In the genomic region with DNA sequence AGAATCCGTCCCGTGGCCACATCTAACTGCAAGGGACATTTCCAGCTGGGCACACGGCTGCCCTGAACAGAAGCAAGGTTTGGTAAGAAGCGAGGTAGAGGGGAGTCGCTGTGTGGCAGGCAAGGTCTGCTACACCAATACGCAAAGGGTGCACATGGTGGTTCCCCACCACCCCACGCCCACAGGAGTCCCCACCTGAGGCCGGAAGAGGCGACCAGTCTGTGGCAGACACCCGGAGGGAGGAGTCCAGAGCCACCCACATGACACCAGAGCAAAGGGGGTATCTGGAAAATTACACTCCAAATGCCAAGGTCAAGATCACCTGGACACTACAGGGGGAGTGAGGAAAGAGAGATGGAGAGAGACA, we compare ENCODE assay signal across 14 cellular contexts. TPM values are rescaled to one million over a fixed set of nuclear protein-coding genes. Genes with fewer than 3 reads are reported as not detected.
DNase-seq lines count a peak whose midpoint lies in the region; ATAC-seq, FAIRE-seq and TF ChIP-seq lines count a peak whose summit lies in the region.
"Had no signal": no experiment of that assay in that cellular context is flagged by ENCODE, and none has a peak within 500 bp of the region (broad histone marks: within the 10 kb centered on the region; RNA-seq: fewer than 3 reads in every experiment).

No MANE protein-coding gene starts in this region.

- peaks cover 31% of the 10 kb centered on the region for H3K27me3 Mint-ChIP-seq in activated T-helper 17 cell treated with anti-CD3 and anti-CD28 coated beads, Interleukin-2, amount 50 U/mL, for 72 hours

- no peaks in the 10 kb centered on the region for H3K4me1 Mint-ChIP-seq in activated T-helper 17 cell treated with anti-CD3 and anti-CD28 coated beads, Interleukin-2, amount 50 U/mL, for 72 hours
- H3K4me1 Mint-ChIP-seq in stimulated activated effector memory CD8-positive, alpha-beta T cell treated with anti-CD3 and anti-CD28 coated beads, Interleukin-12 subunit alpha, Interleukin-12 subunit beta, amount 100 ng/mL, for 72 hours: peaks cover 15% of the 10 kb centered on the region
- H3K4me1 Mint-ChIP-seq: CD4-positive, alpha-beta memory T cell had no signal

- H3K79me2 ChIP-seq in HepG2 (ENCODE audit: insufficient read depth, low read length): no peaks in the 10 kb centered on the region

- no peaks in the 10 kb centered on the region for H3K4me1 ChIP-seq in right cardiac atrium (ENCODE audit: control insufficient read depth, insufficient read depth, low read length)
- H3K4me1 ChIP-seq in HepG2 (ENCODE audit: insufficient read depth, low read length): no peaks in the 10 kb centered on the region

- no peak overlapping the region for H3K9ac ChIP-seq in HepG2 (ENCODE audit: insufficient read depth, low read depth, low read length)

- TF ChIP-seq RAD21 in HepG2 (CRISPR knock-in tag; IDR thresholded peaks at IDR 0.05): no peak

- 63% methylated on average over 10 of the region's 10 CpGs for WGBS in right cardiac atrium
- WGBS in HepG2 (ENCODE audit: low lambda C conversion rate): 0% methylated on average over 4 of the region's 10 CpGs

- no peaks in the 10 kb centered on the region for H4K20me1 ChIP-seq in HepG2 (ENCODE audit: insufficient read depth, low read length)

- no peaks in the 10 kb centered on the region for H3K27me3 ChIP-seq in right cardiac atrium (ENCODE audit: control insufficient read depth, insufficient read depth)
- peaks cover 7 to 65% of the 10 kb centered on the region in 2 experiments for H3K27me3 ChIP-seq in HepG2 (ENCODE audit: control insufficient read depth in 1 of 2, insufficient read depth in 2 of 2, low read length in 2 of 2)
- peaks cover 0 to 82% (median 64%) of the 10 kb centered on the region in 45 donors for H3K27me3 ChIP-seq in dorsolateral prefrontal cortex

- no peaks in the 10 kb centered on the region for H3K36me3 ChIP-seq in HepG2 (replicated peaks in 1 of 2; ENCODE audit: control insufficient read depth in 1 of 2, insufficient read depth in 2 of 2, low read length in 2 of 2)

- CTCF ChIA-PET in HepG2 (lab: Yijun Ruan, JAX; ENCODE audit: low intra/inter-chr PET ratio, low total read pairs): no interaction called here

- TF ChIP-seq CTCF in HepG2 (CRISPR knock-in tag; IDR thresholded peaks at IDR 0.05): no peak
- no peak for TF ChIP-seq CTCF in dorsolateral prefrontal cortex (IDR thresholded peaks at IDR 0.05 in 54 of 56, conservative IDR thresholded peaks at IDR 0.05 in 2 of 56; ENCODE audit: low read depth in 1 of 56, partially characterized antibody in 56 of 56)

- POLR2A ChIA-PET in HepG2 (lab: Yijun Ruan, JAX): no interaction called here

- H2AFZ ChIP-seq in HepG2 (ENCODE audit: low read length): no peak overlapping the region

- ATAC-seq in right cardiac atrium (no peak), Right ventricle myocardium inferior (no peak), HepG2 (peak; percentile 22; the same call in 1 of the 3 replicates), HG03196 (IDR thresholded peaks at IDR 0.05; ENCODE audit: unreplicated experiment) (no peak)
- ATAC-seq in activated T-helper 17 cell treated with anti-CD3 and anti-CD28 coated beads, Interleukin-2, amount 50 U/mL, for 72 hours (replicated peaks): no peak
- peak; percentile 34 for ATAC-seq in stimulated activated effector memory CD8-positive, alpha-beta T cell treated with anti-CD3 and anti-CD28 coated beads, Interleukin-12 subunit alpha, Interleukin-12 subunit beta, amount 100 ng/mL, for 72 hours

- BruUV-seq in HepG2 (replicated peaks; lab: Mats Ljungman, UMichigan): no TSS peak

- no peak overlapping the region for H3K4me2 ChIP-seq in HepG2 (ENCODE audit: low read depth, low read length)

- intact Hi-C loops in right cardiac atrium (cut with DNase I) (no loop called here), Right ventricle myocardium inferior (cut with DNase I) (no loop called here), HepG2 (cut with micrococcal nuclease; ENCODE audit: unreplicated experiment) (no loop called here), dorsolateral prefrontal cortex (cut with DNase I) (no loop called here)

- no peaks in the 10 kb centered on the region for H3K9me3 Mint-ChIP-seq in activated T-helper 17 cell treated with anti-CD3 and anti-CD28 coated beads, Interleukin-2, amount 50 U/mL, for 72 hours
- H3K9me3 Mint-ChIP-seq in stimulated activated effector memory CD8-positive, alpha-beta T cell treated with anti-CD3 and anti-CD28 coated beads, Interleukin-12 subunit alpha, Interleukin-12 subunit beta, amount 100 ng/mL, for 72 hours: no peaks in the 10 kb centered on the region

- TF ChIP-seq POLR2A in HepG2 (IDR thresholded peaks at IDR 0.05; ENCODE audit: insufficient read depth in 1 of 2, low read depth in 2 of 2, low read length in 2 of 2): no peak

- H3K4me3 Mint-ChIP-seq in activated T-helper 17 cell treated with anti-CD3 and anti-CD28 coated beads, Interleukin-2, amount 50 U/mL, for 72 hours: no peak overlapping the region
- no peak overlapping the region for H3K4me3 Mint-ChIP-seq in stimulated activated effector memory CD8-positive, alpha-beta T cell treated with anti-CD3 and anti-CD28 coated beads, Interleukin-12 subunit alpha, Interleukin-12 subunit beta, amount 100 ng/mL, for 72 hours
- H3K4me3 Mint-ChIP-seq: CD4-positive, alpha-beta memory T cell had no signal

- H3K9me3 ChIP-seq in right cardiac atrium (ENCODE audit: control insufficient read depth, low read length) (no peaks in the 10 kb centered on the region), HepG2 (ENCODE audit: low read length) (peaks cover 9% of the 10 kb centered on the region; the same call in 1 of the 2 replicates)

- in situ Hi-C loops in HepG2 (cut with HindIII; ENCODE audit: extremely low pct_ligation_motif_present, low pct_unique_long_range_greater_than_20kb): no loop called here

- no peak overlapping the region for H3K27ac ChIP-seq in right cardiac atrium (ENCODE audit: low read length)
- H3K27ac ChIP-seq in HepG2 (ENCODE audit: extremely low read length, insufficient read depth, low read length): no peak overlapping the region
- no peak overlapping the region for H3K27ac ChIP-seq in dorsolateral prefrontal cortex
- H3K27ac ChIP-seq: C4-2B had no signal

- FAIRE-seq in HepG2 (lab: Jason Lieb, UNC): no peak

- no peaks in the 10 kb centered on the region for H3K36me3 Mint-ChIP-seq in activated T-helper 17 cell treated with anti-CD3 and anti-CD28 coated beads, Interleukin-2, amount 50 U/mL, for 72 hours (ENCODE audit: low read depth)
- H3K36me3 Mint-ChIP-seq in stimulated activated effector memory CD8-positive, alpha-beta T cell treated with anti-CD3 and anti-CD28 coated beads, Interleukin-12 subunit alpha, Interleukin-12 subunit beta, amount 100 ng/mL, for 72 hours: no peaks in the 10 kb centered on the region
- H3K36me3 Mint-ChIP-seq: CD4-positive, alpha-beta memory T cell had no signal

- DNase-seq in right cardiac atrium (peak in 2 of 3 donors; percentile 4 to 30), Right ventricle myocardium inferior (ENCODE audit: missing footprints) (no peak), HepG2 (ENCODE audit: low spot score) (no peak), dorsolateral prefrontal cortex (no peak), cerebellar cortex (ENCODE audit: low spot score) (no peak)
- no peak for DNase-seq in stimulated activated effector memory CD8-positive, alpha-beta T cell treated with anti-CD3 and anti-CD28 coated beads, Interleukin-12 subunit alpha, Interleukin-12 subunit beta, amount 100 ng/mL, for 72 hours (ENCODE audit: low spot score in 2 of 2)
- DNase-seq: 8988T; AML-193; CD4-positive, alpha-beta memory T cell; GDM1 had no signal

- no peak overlapping the region for H3K4me3 ChIP-seq in right cardiac atrium (ENCODE audit: low read length)
- H3K4me3 ChIP-seq in HepG2 (replicated peaks in 1 of 3; ENCODE audit: insufficient read depth in 1 of 3, low read depth in 2 of 3, low read length in 3 of 3): no peak overlapping the region
- H3K4me3 ChIP-seq in dorsolateral prefrontal cortex: no peak overlapping the region

- peak overlapping the region; percentile 29 for H3K27ac Mint-ChIP-seq in activated T-helper 17 cell treated with anti-CD3 and anti-CD28 coated beads, Interleukin-2, amount 50 U/mL, for 72 hours
- H3K27ac Mint-ChIP-seq in stimulated activated effector memory CD8-positive, alpha-beta T cell treated with anti-CD3 and anti-CD28 coated beads, Interleukin-12 subunit alpha, Interleukin-12 subunit beta, amount 100 ng/mL, for 72 hours: peak overlapping the region; percentile 52

- TF ChIP-seq EP300 in HepG2 (IDR thresholded peaks at IDR 0.05; ENCODE audit: low read depth in 2 of 2, low read length in 2 of 2) (no peak), HepG2 (CRISPR knock-in tag; IDR thresholded peaks at IDR 0.05; ENCODE audit: borderline replicate concordance) (no peak)

TF ChIP-seq in HepG2, 621 proteins besides CTCF, POLR2A, EP300 and RAD21 (continues in another document):
- TF ChIP-seq CENPX (CRISPR knock-in tag; IDR thresholded peaks at IDR 0.05): no peak

RNA-seq across cellular contexts. Expression of gene GALNT9, which starts 47.1 kb away (rescaled TPM):
- total RNA-seq in right cardiac atrium (under 1 TPM in 2 of 4 donors, not detected in 2; 0.14 to 0.21 TPM), Right ventricle myocardium inferior (not detected), HepG2 (2016; rRNA removed; fragmentation: Illumina TruSeq; extraction: Trizol) (0.04 TPM in 1 of 2 replicates, not detected in the other), dorsolateral prefrontal cortex (100 to 1,000 TPM in 37 of 120 experiments, 10 to 100 TPM in 83; 22.8 to 134 (median 90.1) TPM)
- polyA plus RNA-seq in right cardiac atrium (0.05 TPM), HepG2 (2011; rRNA removed) (not detected in 2 replicates)
- total RNA-seq in activated T-helper 17 cell treated with anti-CD3 and anti-CD28 coated beads, Interleukin-2, amount 50 U/mL, for 72 hours: under 1 TPM in 1 of 2 donors, not detected in 1; 0.34 TPM
- not detected in 2 replicates for total RNA-seq in HepG2 (2016; cell fraction: cytosol; rRNA removed; fragmentation: Illumina TruSeq; extraction: Trizol; ENCODE audit: low read depth)
- not detected in 2 replicates for total RNA-seq in HepG2 (2016; cell fraction: insoluble cytoplasmic fraction; rRNA removed; fragmentation: Illumina TruSeq; extraction: Trizol)
- 0.09 TPM in 1 of 2 replicates, not detected in the other for total RNA-seq in HepG2 (2016; cell fraction: membrane; rRNA removed; fragmentation: Illumina TruSeq; extraction: Trizol)
- total RNA-seq in HepG2 (2016; cell fraction: nucleus; rRNA removed; fragmentation: Illumina TruSeq; extraction: Trizol): not detected in 2 replicates
- polyA plus RNA-seq in HepG2 (2011; cell fraction: cytosol; rRNA removed): not detected in 2 replicates
- polyA plus RNA-seq in HepG2 (2011; cell fraction: nucleus; rRNA removed): not detected in 2 replicates
- not detected in 2 replicates for polyA plus RNA-seq in HepG2 (2012)
- not detected in 2 replicates for polyA plus RNA-seq in HepG2 (2016; cell fraction: cytosol; fragmentation: Illumina TruSeq; extraction: Trizol; ENCODE audit: low read depth)
- not detected in 2 replicates for polyA plus RNA-seq in HepG2 (2016; cell fraction: insoluble cytoplasmic fraction; fragmentation: Illumina TruSeq; extraction: Trizol; ENCODE audit: low read depth)
- not detected in 2 replicates for polyA plus RNA-seq in HepG2 (2016; cell fraction: membrane; fragmentation: Illumina TruSeq; extraction: Trizol; ENCODE audit: low read depth)
- polyA plus RNA-seq in HepG2 (2016; cell fraction: nucleus; fragmentation: Illumina TruSeq; extraction: Trizol; ENCODE audit: insufficient read depth, low read depth): not detected in 2 replicates
- 10.1 TPM in 1 of 2 replicates, not detected in the other for polyA minus RNA-seq in HepG2 (2011; rRNA and poly(A)+ RNA removed; ENCODE audit: low replicate concordance)
- not detected in 2 replicates for polyA minus RNA-seq in HepG2 (2011; cell fraction: cytosol; rRNA and poly(A)+ RNA removed)
- polyA minus RNA-seq in HepG2 (2011; cell fraction: nucleus; rRNA and poly(A)+ RNA removed): not detected in 2 replicates
- total RNA-seq: CD4-positive, alpha-beta memory T cell; HT-29 had no signal

Comparison
In these comparisons a context has a peak if more than half of its experiments do, and no peak if none do; other contexts are left out.
1. DNase-seq: peak in right cardiac atrium (2 of 3); none in Right ventricle myocardium inferior (single experiment), HepG2 (single experiment), stimulated activated effector memory CD8-positive, alpha-beta T cell treated with anti-CD3 and anti-CD28 coated beads, Interleukin-12 subunit alpha, Interleukin-12 subunit beta, amount 100 ng/mL, for 72 hours (0 of 2), dorsolateral prefrontal cortex (0 of 10) and cerebellar cortex (single experiment).
2. ATAC-seq: peak in HepG2 (single experiment) and stimulated activated effector memory CD8-positive, alpha-beta T cell treated with anti-CD3 and anti-CD28 coated beads, Interleukin-12 subunit alpha, Interleukin-12 subunit beta, amount 100 ng/mL, for 72 hours (single experiment); none in right cardiac atrium (0 of 2), Right ventricle myocardium inferior (single experiment), activated T-helper 17 cell treated with anti-CD3 and anti-CD28 coated beads, Interleukin-2, amount 50 U/mL, for 72 hours (single experiment) and HG03196 (single experiment).
3. RNA of gene GALNT9, which starts 47.1 kb away (total RNA-seq): 22.8 to 134 TPM in dorsolateral prefrontal cortex; 0.34 TPM in activated T-helper 17 cell treated with anti-CD3 and anti-CD28 coated beads, Interleukin-2, amount 50 U/mL, for 72 hours, 0.14 to 0.21 TPM in right cardiac atrium, not detected in Right ventricle myocardium inferior (single experiment) and 0.04 to 0.09 TPM in HepG2; every median in the first group is over 10 times any median in the second.